ENCODE assay signal across 8 cellular contexts in the genomic region with DNA sequence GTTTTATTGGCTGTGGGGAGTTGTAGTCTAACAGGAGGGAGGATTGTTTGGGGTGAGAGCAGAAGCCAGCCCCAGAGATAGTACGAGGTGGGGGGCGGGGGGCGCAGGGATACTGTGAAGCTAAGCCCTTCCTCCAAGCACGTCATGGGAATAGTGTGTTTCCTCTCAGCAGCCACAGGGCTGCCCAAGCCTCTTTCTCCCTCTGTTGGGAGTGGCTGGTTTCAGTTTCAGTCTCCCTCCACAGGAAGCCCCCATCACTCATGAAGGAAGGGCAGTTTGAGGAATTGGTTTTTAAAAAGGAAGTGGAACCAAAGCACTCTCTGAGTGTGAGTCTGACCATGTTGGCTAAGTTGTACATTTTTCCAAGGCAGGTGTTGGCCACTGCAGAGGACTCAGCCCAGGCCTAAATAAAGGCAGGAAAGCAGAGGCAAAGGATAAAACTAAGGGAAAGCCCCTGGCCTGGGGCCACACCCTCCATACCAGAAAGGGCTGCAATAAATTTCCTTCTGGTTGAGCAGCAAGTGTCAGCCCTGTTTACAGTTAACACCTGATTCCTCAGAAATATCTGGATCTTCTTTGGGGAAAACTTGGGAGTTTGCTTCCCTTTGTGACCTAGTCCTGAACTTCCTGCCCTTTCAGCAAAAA. TPM values are rescaled to one million over a fixed set of nuclear protein-coding genes. Genes with fewer than 3 reads are reported as not detected.
DNase-seq lines count a peak whose midpoint lies in the region; ATAC-seq, FAIRE-seq and TF ChIP-seq lines count a peak whose summit lies in the region.

No MANE protein-coding gene starts in this region.

- H3K27ac ChIP-seq in left ventricle myocardium inferior (replicated peaks), result peak overlapping the region; percentile 77
- peak overlapping the region in 20 of 21 experiments; percentile 54 to 98 (median 92) for H3K27ac ChIP-seq in skin epidermis

- H3K36me3 ChIP-seq in left ventricle myocardium inferior, result peaks cover 25% of the 10 kb centered on the region

- no peaks in the 10 kb centered on the region for H3K9me3 Mint-ChIP-seq in activated naive CD8-positive, alpha-beta T cell treated with anti-CD3 and anti-CD28 coated beads for 36 hours

- intact Hi-C loops in left ventricle myocardium inferior (cut with micrococcal nuclease), result no loop called here

- no peaks in the 10 kb centered on the region for H3K27me3 Mint-ChIP-seq in activated naive CD8-positive, alpha-beta T cell treated with anti-CD3 and anti-CD28 coated beads for 36 hours

- peak; percentile 43 for ATAC-seq in HG02884 (IDR thresholded peaks at IDR 0.05; ENCODE audit: unreplicated experiment)

- peaks cover 45% of the 10 kb centered on the region for H3K36me3 Mint-ChIP-seq in activated naive CD8-positive, alpha-beta T cell treated with anti-CD3 and anti-CD28 coated beads for 36 hours

- H3K27me3 ChIP-seq in left ventricle myocardium inferior (ENCODE audit: low read depth), result no peaks in the 10 kb centered on the region

- DNase-seq in RCC 7860 (ENCODE audit: low spot score) (peak; percentile 41), left ventricle myocardium inferior (peak; percentile 48), NCI-H1436 (lab: John Stamatoyannopoulos, UW) (no peak), NCI-H1930 (lab: John Stamatoyannopoulos, UW) (no peak)
- DNase-seq in activated naive CD8-positive, alpha-beta T cell treated with anti-CD3 and anti-CD28 coated beads for 36 hours, result peak; percentile 68

- H3K4me1 Mint-ChIP-seq in activated naive CD8-positive, alpha-beta T cell treated with anti-CD3 and anti-CD28 coated beads for 36 hours, result peaks cover 77% of the 10 kb centered on the region

- peak overlapping the region; percentile 42 for H3K4me3 Mint-ChIP-seq in activated naive CD8-positive, alpha-beta T cell treated with anti-CD3 and anti-CD28 coated beads for 36 hours

- FAIRE-seq in RCC 7860 (lab: Jason Lieb, UNC), result no peak

- peak overlapping the region; percentile 9 for H3K4me3 ChIP-seq in left ventricle myocardium inferior
- peak overlapping the region in 1 of 7 experiments; percentile 2 for H3K4me3 ChIP-seq in skin epidermis

- TF ChIP-seq CTCF in GM12872 (IDR thresholded peaks at IDR 0.05; ENCODE audit: insufficient read depth, low read depth, low read length) (0 out of 3 replicates have a peak, but pooled peaks have one; percentile 5), left ventricle myocardium inferior (IDR thresholded peaks at IDR 0.05; ENCODE audit: borderline replicate concordance) (no peak)

- no peaks in the 10 kb centered on the region for H3K9me3 ChIP-seq in left ventricle myocardium inferior (replicated peaks)

- peak overlapping the region; percentile 80 for H3K27ac Mint-ChIP-seq in activated naive CD8-positive, alpha-beta T cell treated with anti-CD3 and anti-CD28 coated beads for 36 hours

- peaks cover 81% of the 10 kb centered on the region for H3K4me1 ChIP-seq in left ventricle myocardium inferior

RNA-seq across cellular contexts. Expression of a gene that starts 3.2 kb away (rescaled TPM):
- total RNA-seq in activated naive CD8-positive, alpha-beta T cell treated with anti-CD3 and anti-CD28 coated beads for 36 hours, result 10 to 100 TPM; 26.8 to 29.9 TPM
- 25.3 TPM for total RNA-seq in left ventricle myocardium inferior

RNA-seq across cellular contexts. Expression of a gene that starts 3.2 kb away (rescaled TPM):
- 100 to 1,000 TPM; 311 to 315 TPM for total RNA-seq in activated naive CD8-positive, alpha-beta T cell treated with anti-CD3 and anti-CD28 coated beads for 36 hours
- total RNA-seq in left ventricle myocardium inferior, result 40.0 TPM

RNA-seq across cellular contexts. Expression of a gene that starts 11.3 kb away (rescaled TPM):
- 10 to 100 TPM; 14.7 to 17.3 TPM for total RNA-seq in activated naive CD8-positive, alpha-beta T cell treated with anti-CD3 and anti-CD28 coated beads for 36 hours
- 2.3 TPM for total RNA-seq in left ventricle myocardium inferior

RNA-seq across cellular contexts. Expression of a gene that starts 51.1 kb away (rescaled TPM):
- 10 to 100 TPM; 91.5 to 92.1 TPM for total RNA-seq in activated naive CD8-positive, alpha-beta T cell treated with anti-CD3 and anti-CD28 coated beads for 36 hours
- 60.0 TPM for total RNA-seq in left ventricle myocardium inferior

RNA-seq across cellular contexts. Expression of a gene that starts 57.4 kb away (rescaled TPM):
- 10 to 100 TPM; 38.9 to 41.2 TPM for total RNA-seq in activated naive CD8-positive, alpha-beta T cell treated with anti-CD3 and anti-CD28 coated beads for 36 hours
- total RNA-seq in left ventricle myocardium inferior, result 4.6 TPM

Comparison
In these comparisons a context has a peak if more than half of its experiments do, and no peak if none do; other contexts are left out.
1. DNase-seq: peak in RCC 7860 (single experiment), activated naive CD8-positive, alpha-beta T cell treated with anti-CD3 and anti-CD28 coated beads for 36 hours (single experiment) and left ventricle myocardium inferior (single experiment); none in NCI-H1436 (single experiment) and NCI-H1930 (0 of 2).